Comparison of ENCODE assay signal across 1 cellular context in genomic region chr1:83970802-83971201, GRCh38.
TF ChIP-seq lines count a peak whose summit lies in the region.

No MANE protein-coding gene starts in this region.

TF ChIP-seq in WTC11, 78 proteins besides CTCF, POLR2A, EP300 and RAD21 (continued from another document):
- TF ChIP-seq ZNF425 (CRISPR knock-in tag; conservative IDR thresholded peaks at IDR 0.05), result no peak
- no peak for TF ChIP-seq SMAD4 (CRISPR knock-in tag; IDR thresholded peaks at IDR 0.05)
- no peak for TF ChIP-seq SP1 (CRISPR knock-in tag; conservative IDR thresholded peaks at IDR 0.05)
